14 cellular contexts compared by ENCODE assay signal in the genomic region with DNA sequence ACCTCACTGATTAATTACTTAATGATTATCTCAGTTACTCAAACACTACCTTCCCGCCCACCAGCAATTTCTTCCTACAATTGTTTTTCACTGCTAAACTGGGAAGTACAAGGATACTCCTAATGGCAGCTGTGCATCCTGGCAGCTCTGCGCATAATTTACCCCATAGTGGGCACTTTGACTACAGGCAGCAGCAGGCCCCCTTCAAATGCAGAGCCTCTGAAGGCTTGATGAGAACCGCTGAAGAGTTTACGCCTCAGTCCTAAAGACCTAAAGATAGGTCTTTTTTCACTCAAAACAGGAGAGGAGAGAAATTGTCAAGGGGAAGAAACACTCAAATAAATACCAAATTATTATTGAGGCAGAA. TPM values are rescaled to one million over a fixed set of nuclear protein-coding genes. Genes with fewer than 3 reads are reported as not detected.
DNase-seq lines count a peak whose midpoint lies in the region; ATAC-seq and TF ChIP-seq lines count a peak whose summit lies in the region.
"Had no signal": no experiment of that assay in that cellular context is flagged by ENCODE, and none has a peak within 500 bp of the region (broad histone marks: within the 10 kb centered on the region; RNA-seq: fewer than 3 reads in every experiment).

No MANE protein-coding gene starts in this region.

- no peak for TF ChIP-seq CTCF in right atrium auricular region (IDR thresholded peaks at IDR 0.05)

- H3K27me3 ChIP-seq in right atrium auricular region (no peaks in the 10 kb centered on the region), iPS-18a (ENCODE audit: control insufficient read depth, insufficient read depth, low read length) (no peaks in the 10 kb centered on the region), aorta (ENCODE audit: control insufficient read depth in 1 of 2, insufficient read depth in 2 of 2, low read length in 1 of 2) (no peaks in the 10 kb centered on the region)
- H3K27me3 ChIP-seq: colonic mucosa had no signal

- peaks cover 45% of the 10 kb centered on the region for H3K36me3 Mint-ChIP-seq in activated CD4-positive, alpha-beta T cell treated with anti-CD3 and anti-CD28 coated beads for 36 hours (ENCODE audit: low read depth)

- no peak overlapping the region for H3K4me3 ChIP-seq in right atrium auricular region
- peak overlapping the region; percentile 19 for H3K4me3 ChIP-seq in iPS-18a (ENCODE audit: low read length)
- H3K4me3 ChIP-seq in aorta (ENCODE audit: low read length in 2 of 2), result no peak overlapping the region
- H3K4me3 ChIP-seq: colonic mucosa had no signal

- WGBS in aorta, 2 donors, result 78 to 91% methylated on average over 4 of the region's 4 CpGs

- POLR2A ChIA-PET in activated CD4-positive, alpha-beta T cell treated with anti-CD3 and anti-CD28 coated beads for 36 hours (lab: Charles Lee), result interaction anchor here (0.6 kb wide), 1 partner anchor 23 kb away, joined by 5 read pairs; no protein-coding TSS in a partner anchor

- no peaks in the 10 kb centered on the region for H3K9me3 Mint-ChIP-seq in activated CD4-positive, alpha-beta T cell treated with anti-CD3 and anti-CD28 coated beads for 36 hours (ENCODE audit: low read depth)
- H3K9me3 Mint-ChIP-seq: stimulated activated naive CD8-positive, alpha-beta T cell treated with anti-CD3 and anti-CD28 coated beads, Interleukin-15, amount 100 ng/mL, for 72 hours had no signal

- H3K4me3 Mint-ChIP-seq in activated CD4-positive, alpha-beta T cell treated with anti-CD3 and anti-CD28 coated beads for 36 hours, result no peak overlapping the region
- H3K4me3 Mint-ChIP-seq: stimulated activated naive CD8-positive, alpha-beta T cell treated with anti-CD3 and anti-CD28 coated beads, Interleukin-15, amount 100 ng/mL, for 72 hours had no signal

- peaks cover 0 to 36% of the 10 kb centered on the region in 2 donors for H3K4me1 ChIP-seq in right atrium auricular region
- H3K4me1 ChIP-seq in iPS-18a (ENCODE audit: control insufficient read depth, low read depth, low read length), result peaks cover 26% of the 10 kb centered on the region
- no peaks in the 10 kb centered on the region for H3K4me1 ChIP-seq in aorta (ENCODE audit: control insufficient read depth in 1 of 2, insufficient read depth in 2 of 2, low read length in 2 of 2)
- H3K4me1 ChIP-seq: colonic mucosa had no signal

- H3K9ac ChIP-seq in iPS-18a (ENCODE audit: low read length), result peak overlapping the region; percentile 10
- H3K9ac ChIP-seq: KMS-11 had no signal

- peak overlapping the region; percentile 42 to 66 for H3K27ac ChIP-seq in right atrium auricular region
- H3K27ac ChIP-seq in iPS-18a (ENCODE audit: low read length), result no peak overlapping the region
- no peak overlapping the region for H3K27ac ChIP-seq in aorta (ENCODE audit: low read depth in 1 of 2, low read length in 2 of 2)
- H3K27ac ChIP-seq: colonic mucosa, HL-60, KMS-11 had no signal

- H3K27me3 Mint-ChIP-seq in activated CD4-positive, alpha-beta T cell treated with anti-CD3 and anti-CD28 coated beads for 36 hours, result no peaks in the 10 kb centered on the region
- H3K27me3 Mint-ChIP-seq: stimulated activated naive CD8-positive, alpha-beta T cell treated with anti-CD3 and anti-CD28 coated beads, Interleukin-15, amount 100 ng/mL, for 72 hours had no signal

- intact Hi-C loops in Right ventricle myocardium superior (cut with DNase I), result no loop called here
- intact Hi-C loops in aorta (cut with DNase I), result no loop called here
- intact Hi-C loops in activated CD4-positive, alpha-beta T cell treated with anti-CD3 and anti-CD28 coated beads for 36 hours (cut with DNase I, micrococcal nuclease), result no loop called here

- H3K27ac Mint-ChIP-seq in activated CD4-positive, alpha-beta T cell treated with anti-CD3 and anti-CD28 coated beads for 36 hours, result no peak overlapping the region

- ATAC-seq in Right ventricle myocardium superior (ENCODE audit: poor library complexity) (no peak), aorta (ENCODE audit: low FRiP score) (no peak)
- no peak for ATAC-seq in activated CD4-positive, alpha-beta T cell treated with anti-CD3 and anti-CD28 coated beads for 36 hours
- ATAC-seq in activated CD4-positive, CD25-positive, alpha-beta regulatory T cell treated with anti-CD3 and anti-CD28 coated beads, Interleukin-2, amount 50 U/mL, for 24 hours, result no peak
- ATAC-seq: esophagus mucosa; stimulated activated naive CD8-positive, alpha-beta T cell treated with anti-CD3 and anti-CD28 coated beads, Interleukin-15, amount 100 ng/mL, for 72 hours had no signal

- CTCF ChIA-PET in activated CD4-positive, alpha-beta T cell treated with anti-CD3 and anti-CD28 coated beads for 36 hours (lab: Charles Lee), result interaction anchor here (0.6 to 1.2 kb wide), 2 partner anchors 19 to 203 kb away, joined by 3 read pairs; no protein-coding TSS in a partner anchor

- no peaks in the 10 kb centered on the region for H3K9me3 ChIP-seq in right atrium auricular region
- H3K9me3 ChIP-seq in iPS-18a (ENCODE audit: control insufficient read depth, low read depth, low read length), result no peaks in the 10 kb centered on the region
- H3K9me3 ChIP-seq in aorta (ENCODE audit: control insufficient read depth, low read length), result no peaks in the 10 kb centered on the region
- H3K9me3 ChIP-seq: colonic mucosa had no signal

- DNase-seq in right atrium auricular region (ENCODE audit: low spot score) (no peak), Right ventricle myocardium superior (no peak), NCI-H2227 treated with DMSO at 0.1 percent for 48 hours (lab: John Stamatoyannopoulos, UW) (peak; percentile 60), aorta (no peak), DMS114 treated with DMSO at 0.1 percent for 48 hours (lab: John Stamatoyannopoulos, UW; ENCODE audit: unreplicated experiment) (no peak)
- no peak for DNase-seq in activated CD4-positive, alpha-beta T cell treated with anti-CD3 and anti-CD28 coated beads for 36 hours
- DNase-seq: activated effector memory CD4-positive, alpha-beta T cell treated with anti-CD3 and anti-CD28 coated beads, Interleukin-2, amount 50 U/mL, for 16 hours; colonic mucosa; stimulated activated naive CD8-positive, alpha-beta T cell treated with anti-CD3 and anti-CD28 coated beads, Interleukin-15, amount 100 ng/mL, for 72 hours had no signal

- peaks cover 8% of the 10 kb centered on the region for H3K4me1 Mint-ChIP-seq in activated CD4-positive, alpha-beta T cell treated with anti-CD3 and anti-CD28 coated beads for 36 hours

- H3K36me3 ChIP-seq in right atrium auricular region (peaks cover 19% of the 10 kb centered on the region), iPS-18a (ENCODE audit: control insufficient read depth, low read depth, low read length) (no peaks in the 10 kb centered on the region), aorta (ENCODE audit: control insufficient read depth in 1 of 2, insufficient read depth in 2 of 2, low read length in 1 of 2) (peaks cover 6 to 15% of the 10 kb centered on the region in 2 donors)

RNA-seq across cellular contexts. Expression of a gene that starts 10.7 kb away (rescaled TPM):
- total RNA-seq in right atrium auricular region (10 to 100 TPM; 18.7 to 30.2 TPM), Right ventricle myocardium superior (16.5 TPM), aorta (10 to 100 TPM; 32.0 to 34.0 TPM)
- 10 to 100 TPM; 18.8 to 27.4 TPM for polyA plus RNA-seq in aorta
- 10 to 100 TPM; 14.2 to 24.5 TPM for total RNA-seq in activated CD4-positive, alpha-beta T cell treated with anti-CD3 and anti-CD28 coated beads for 36 hours

RNA-seq across cellular contexts. Expression of a gene that starts 15.0 kb away (rescaled TPM):
- total RNA-seq in right atrium auricular region (1 to 10 TPM; 5.6 to 8.5 TPM), Right ventricle myocardium superior (10.1 TPM), aorta (1 to 10 TPM; 4.8 to 6.1 TPM)
- polyA plus RNA-seq in aorta, result 1 to 10 TPM; 3.4 to 4.4 TPM
- total RNA-seq in activated CD4-positive, alpha-beta T cell treated with anti-CD3 and anti-CD28 coated beads for 36 hours, result 10 to 100 TPM; 11.0 to 14.0 TPM

RNA-seq across cellular contexts. Expression of a gene that starts 39.9 kb away (rescaled TPM):
- 1 to 10 TPM in 1 of 2 donors, under 1 TPM in 1; 0.51 to 4.6 TPM for total RNA-seq in right atrium auricular region
- total RNA-seq in Right ventricle myocardium superior, result 0.51 TPM
- total RNA-seq in aorta, result 1 to 10 TPM in 1 of 2 donors, under 1 TPM in 1; 0.42 to 1.6 TPM
- polyA plus RNA-seq in aorta, result under 1 TPM; 0.03 to 0.50 TPM
- 10 to 100 TPM; 26.2 to 33.5 TPM for total RNA-seq in activated CD4-positive, alpha-beta T cell treated with anti-CD3 and anti-CD28 coated beads for 36 hours

Comparison
In these comparisons a context has a peak if more than half of its experiments do, and no peak if none do; other contexts are left out.
1. H3K27ac ChIP-seq: peak in right atrium auricular region (2 of 2); none in iPS-18a (single experiment) and aorta (0 of 2).
2. RNA of a gene that starts 39.9 kb away (total RNA-seq): 26.2 to 33.5 TPM in activated CD4-positive, alpha-beta T cell treated with anti-CD3 and anti-CD28 coated beads for 36 hours; 0.51 to 4.6 TPM in right atrium auricular region, 0.42 to 1.6 TPM in aorta and 0.51 TPM in Right ventricle myocardium superior (single experiment); every median in the first group is over 4 times any median in the second.